Comparison of ENCODE assay signal across 1 cellular context in the genomic region with DNA sequence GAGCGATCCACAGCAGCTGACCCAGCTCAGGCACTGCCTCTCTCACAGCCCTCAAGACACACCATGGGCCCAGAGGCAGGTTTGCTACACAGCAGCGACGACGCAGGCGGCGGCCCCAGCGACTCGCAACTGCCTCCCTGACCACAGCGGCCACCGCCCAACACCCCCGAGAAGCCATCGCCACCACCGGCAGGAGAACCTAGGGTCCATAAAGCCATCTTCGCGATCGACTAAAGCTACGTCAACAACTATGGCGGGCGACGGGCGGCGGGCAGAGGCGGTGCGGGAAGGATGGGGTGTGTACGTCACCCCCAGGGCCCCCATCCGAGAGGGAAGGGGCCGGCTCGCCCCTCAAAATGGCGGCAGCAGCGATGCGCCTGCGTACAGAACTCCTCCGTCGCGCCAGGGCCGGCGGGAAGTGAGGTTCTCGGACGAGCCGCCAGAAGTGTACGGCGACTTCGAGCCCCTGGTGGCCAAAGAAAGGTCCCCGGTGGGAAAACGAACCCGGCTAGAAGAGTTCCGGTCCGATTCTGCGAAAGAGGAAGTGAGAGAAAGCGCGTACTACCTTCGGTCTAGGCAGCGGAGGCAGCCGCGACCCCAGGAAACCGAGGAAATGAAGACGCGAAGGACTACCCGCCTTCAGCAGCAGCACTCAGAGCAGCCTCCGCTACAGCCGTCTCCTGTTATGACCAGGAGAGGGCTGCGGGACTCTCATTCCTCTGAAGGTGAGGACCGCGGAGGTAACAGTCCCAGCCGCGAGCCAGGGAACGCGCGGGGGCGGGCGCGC.
TF ChIP-seq lines count a peak whose summit lies in the region.

A gene with protein sequence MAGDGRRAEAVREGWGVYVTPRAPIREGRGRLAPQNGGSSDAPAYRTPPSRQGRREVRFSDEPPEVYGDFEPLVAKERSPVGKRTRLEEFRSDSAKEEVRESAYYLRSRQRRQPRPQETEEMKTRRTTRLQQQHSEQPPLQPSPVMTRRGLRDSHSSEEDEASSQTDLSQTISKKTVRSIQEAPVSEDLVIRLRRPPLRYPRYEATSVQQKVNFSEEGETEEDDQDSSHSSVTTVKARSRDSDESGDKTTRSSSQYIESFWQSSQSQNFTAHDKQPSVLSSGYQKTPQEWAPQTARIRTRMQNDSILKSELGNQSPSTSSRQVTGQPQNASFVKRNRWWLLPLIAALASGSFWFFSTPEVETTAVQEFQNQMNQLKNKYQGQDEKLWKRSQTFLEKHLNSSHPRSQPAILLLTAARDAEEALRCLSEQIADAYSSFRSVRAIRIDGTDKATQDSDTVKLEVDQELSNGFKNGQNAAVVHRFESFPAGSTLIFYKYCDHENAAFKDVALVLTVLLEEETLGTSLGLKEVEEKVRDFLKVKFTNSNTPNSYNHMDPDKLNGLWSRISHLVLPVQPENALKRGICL (plus strand): TSS at position 33 of the 787 bp plus-strand sequence. CDS start 218 bp downstream, at position 251.

TF ChIP-seq in WTC11, 78 proteins besides CTCF, POLR2A, EP300 and RAD21 (continued from another document):
- TF ChIP-seq, protein P1, sequence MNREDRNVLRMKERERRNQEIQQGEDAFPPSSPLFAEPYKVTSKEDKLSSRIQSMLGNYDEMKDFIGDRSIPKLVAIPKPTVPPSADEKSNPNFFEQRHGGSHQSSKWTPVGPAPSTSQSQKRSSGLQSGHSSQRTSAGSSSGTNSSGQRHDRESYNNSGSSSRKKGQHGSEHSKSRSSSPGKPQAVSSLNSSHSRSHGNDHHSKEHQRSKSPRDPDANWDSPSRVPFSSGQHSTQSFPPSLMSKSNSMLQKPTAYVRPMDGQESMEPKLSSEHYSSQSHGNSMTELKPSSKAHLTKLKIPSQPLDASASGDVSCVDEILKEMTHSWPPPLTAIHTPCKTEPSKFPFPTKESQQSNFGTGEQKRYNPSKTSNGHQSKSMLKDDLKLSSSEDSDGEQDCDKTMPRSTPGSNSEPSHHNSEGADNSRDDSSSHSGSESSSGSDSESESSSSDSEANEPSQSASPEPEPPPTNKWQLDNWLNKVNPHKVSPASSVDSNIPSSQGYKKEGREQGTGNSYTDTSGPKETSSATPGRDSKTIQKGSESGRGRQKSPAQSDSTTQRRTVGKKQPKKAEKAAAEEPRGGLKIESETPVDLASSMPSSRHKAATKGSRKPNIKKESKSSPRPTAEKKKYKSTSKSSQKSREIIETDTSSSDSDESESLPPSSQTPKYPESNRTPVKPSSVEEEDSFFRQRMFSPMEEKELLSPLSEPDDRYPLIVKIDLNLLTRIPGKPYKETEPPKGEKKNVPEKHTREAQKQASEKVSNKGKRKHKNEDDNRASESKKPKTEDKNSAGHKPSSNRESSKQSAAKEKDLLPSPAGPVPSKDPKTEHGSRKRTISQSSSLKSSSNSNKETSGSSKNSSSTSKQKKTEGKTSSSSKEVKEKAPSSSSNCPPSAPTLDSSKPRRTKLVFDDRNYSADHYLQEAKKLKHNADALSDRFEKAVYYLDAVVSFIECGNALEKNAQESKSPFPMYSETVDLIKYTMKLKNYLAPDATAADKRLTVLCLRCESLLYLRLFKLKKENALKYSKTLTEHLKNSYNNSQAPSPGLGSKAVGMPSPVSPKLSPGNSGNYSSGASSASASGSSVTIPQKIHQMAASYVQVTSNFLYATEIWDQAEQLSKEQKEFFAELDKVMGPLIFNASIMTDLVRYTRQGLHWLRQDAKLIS (CRISPR knock-in tag; IDR thresholded peaks at IDR 0.05; ENCODE audit: borderline replicate concordance) = no peak; the same call in 1 of the 2 replicates
- 0 out of 2 replicates have a peak, but pooled peaks have one; percentile 8 for TF ChIP-seq ZNF416 (CRISPR knock-in tag; IDR thresholded peaks at IDR 0.05)
- TF ChIP-seq, protein P2, sequence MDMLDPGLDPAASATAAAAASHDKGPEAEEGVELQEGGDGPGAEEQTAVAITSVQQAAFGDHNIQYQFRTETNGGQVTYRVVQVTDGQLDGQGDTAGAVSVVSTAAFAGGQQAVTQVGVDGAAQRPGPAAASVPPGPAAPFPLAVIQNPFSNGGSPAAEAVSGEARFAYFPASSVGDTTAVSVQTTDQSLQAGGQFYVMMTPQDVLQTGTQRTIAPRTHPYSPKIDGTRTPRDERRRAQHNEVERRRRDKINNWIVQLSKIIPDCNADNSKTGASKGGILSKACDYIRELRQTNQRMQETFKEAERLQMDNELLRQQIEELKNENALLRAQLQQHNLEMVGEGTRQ (CRISPR knock-in tag; IDR thresholded peaks at IDR 0.05) = no peak
- TF ChIP-seq CBFB (CRISPR knock-in tag; IDR thresholded peaks at IDR 0.05; ENCODE audit: low read depth) = no peak; the same call in 1 of the 2 replicates
- TF ChIP-seq ZNF138 (CRISPR knock-in tag; conservative IDR thresholded peaks at IDR 0.05) = no peak
- no peak for TF ChIP-seq JUN (CRISPR knock-in tag; IDR thresholded peaks at IDR 0.05)
- TF ChIP-seq, protein P3, sequence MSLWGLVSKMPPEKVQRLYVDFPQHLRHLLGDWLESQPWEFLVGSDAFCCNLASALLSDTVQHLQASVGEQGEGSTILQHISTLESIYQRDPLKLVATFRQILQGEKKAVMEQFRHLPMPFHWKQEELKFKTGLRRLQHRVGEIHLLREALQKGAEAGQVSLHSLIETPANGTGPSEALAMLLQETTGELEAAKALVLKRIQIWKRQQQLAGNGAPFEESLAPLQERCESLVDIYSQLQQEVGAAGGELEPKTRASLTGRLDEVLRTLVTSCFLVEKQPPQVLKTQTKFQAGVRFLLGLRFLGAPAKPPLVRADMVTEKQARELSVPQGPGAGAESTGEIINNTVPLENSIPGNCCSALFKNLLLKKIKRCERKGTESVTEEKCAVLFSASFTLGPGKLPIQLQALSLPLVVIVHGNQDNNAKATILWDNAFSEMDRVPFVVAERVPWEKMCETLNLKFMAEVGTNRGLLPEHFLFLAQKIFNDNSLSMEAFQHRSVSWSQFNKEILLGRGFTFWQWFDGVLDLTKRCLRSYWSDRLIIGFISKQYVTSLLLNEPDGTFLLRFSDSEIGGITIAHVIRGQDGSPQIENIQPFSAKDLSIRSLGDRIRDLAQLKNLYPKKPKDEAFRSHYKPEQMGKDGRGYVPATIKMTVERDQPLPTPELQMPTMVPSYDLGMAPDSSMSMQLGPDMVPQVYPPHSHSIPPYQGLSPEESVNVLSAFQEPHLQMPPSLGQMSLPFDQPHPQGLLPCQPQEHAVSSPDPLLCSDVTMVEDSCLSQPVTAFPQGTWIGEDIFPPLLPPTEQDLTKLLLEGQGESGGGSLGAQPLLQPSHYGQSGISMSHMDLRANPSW (CRISPR knock-in tag; conservative IDR thresholded peaks at IDR 0.05; ENCODE audit: low read depth) = no peak
- no peak for TF ChIP-seq IRF2 (CRISPR knock-in tag; IDR thresholded peaks at IDR 0.05; ENCODE audit: borderline replicate concordance, low read depth)
- peak; percentile 51; the same call in 1 of the 2 replicates for TF ChIP-seq MYBL2 (CRISPR knock-in tag; IDR thresholded peaks at IDR 0.05)
